Comparison of ENCODE assay signal across 12 cellular contexts in genomic region chr14:20802341-20803084, GRCh38. TPM values are rescaled to one million over a fixed set of nuclear protein-coding genes. Genes with fewer than 3 reads are reported as not detected.
DNase-seq lines count a peak whose midpoint lies in the region; ATAC-seq and TF ChIP-seq lines count a peak whose summit lies in the region.
"Had no signal": no experiment of that assay in that cellular context is flagged by ENCODE, and none has a peak within 500 bp of the region (broad histone marks: within the 10 kb centered on the region; RNA-seq: fewer than 3 reads in every experiment).

Gene RNASE1 (minus strand): TSS chr14:20802844. CDS start chr14:20802068, 776 bp downstream.

- peaks cover 20% of the 10 kb centered on the region for H3K4me1 Mint-ChIP-seq in brain

- intact Hi-C loops in posterior cingulate gyrus (cut with DNase I) = loop anchor here (5.0 kb wide), 1 partner anchor 55 kb away; no protein-coding TSS in a partner anchor

- H3K9me3 Mint-ChIP-seq in brain = no peaks in the 10 kb centered on the region
- H3K9me3 Mint-ChIP-seq: T-helper 1 cell treated with Interleukin-12 subunit alpha and Interleukin-12 subunit beta and Interleukin-4 antibody, amounts not matched to agents 30 μg/mL and 1 μg/mL, for 36 hours had no signal

- 59% methylated on average over 11 of the region's 11 CpGs for WGBS in hepatocyte (ENCODE audit: low lambda C conversion rate, missing lambda C conversion rate)

- H3K9me3 ChIP-seq in hepatocyte (ENCODE audit: low read depth) = no peaks in the 10 kb centered on the region

- H3K4me3 ChIP-seq in hepatocyte = no peak within 1 kb of the TSS

- no peaks in the 10 kb centered on the region for H3K27me3 ChIP-seq in hepatocyte

- H3K4me3 Mint-ChIP-seq in brain = no peak within 1 kb of the TSS
- H3K4me3 Mint-ChIP-seq: T-helper 1 cell treated with Interleukin-12 subunit alpha and Interleukin-12 subunit beta and Interleukin-4 antibody, amounts not matched to agents 30 μg/mL and 1 μg/mL, for 36 hours had no signal

- ATAC-seq in HG02840 (IDR thresholded peaks at IDR 0.05; ENCODE audit: low FRiP score, unreplicated experiment) = no peak
- no peak for ATAC-seq in HG02571 (IDR thresholded peaks at IDR 0.05; ENCODE audit: unreplicated experiment)

- no peaks in the 10 kb centered on the region for H3K9me2 ChIP-seq in hepatocyte (replicated peaks; ENCODE audit: insufficient read depth)

- peak within 1 kb of the TSS; percentile 76 for H3K27ac ChIP-seq in hepatocyte

- no peaks in the 10 kb centered on the region for H3K79me2 ChIP-seq in hepatocyte

- no peak for TF ChIP-seq CTCF in brain (conservative IDR thresholded peaks at IDR 0.05)
- TF ChIP-seq CTCF in hepatocyte (IDR thresholded peaks at IDR 0.05; ENCODE audit: poor library complexity) = no peak

- H3K4me1 ChIP-seq in hepatocyte (ENCODE audit: insufficient read depth) = peaks cover 19% of the 10 kb centered on the region

- no peak within 1 kb of the TSS for H3K27ac Mint-ChIP-seq in brain
- H3K27ac Mint-ChIP-seq: T-helper 1 cell treated with Interleukin-12 subunit alpha and Interleukin-12 subunit beta and Interleukin-4 antibody, amounts not matched to agents 30 μg/mL and 1 μg/mL, for 36 hours had no signal

- no peaks in the 10 kb centered on the region for H4K20me1 ChIP-seq in hepatocyte (ENCODE audit: insufficient read depth, poor library complexity, severe bottlenecking)

- DNase-seq in Ammon's horn (ENCODE audit: low spot score) = peak; percentile 87
- DNase-seq in hepatocyte (ENCODE audit: low spot score) = peak; percentile 81
- peak in 8 of 10 donors; percentile 41 to 93 (median 66) for DNase-seq in posterior cingulate gyrus
- DNase-seq in stimulated activated CD4-positive, alpha-beta T cell treated with anti-CD3 and anti-CD28 coated beads, Interleukin-4, amount 100 ng/mL, for 24 hours = no peak
- DNase-seq in GM03348 (ENCODE audit: low spot score) = no peak
- DNase-seq: ACHN, NCI-H2227 treated with DMSO at 0.1 percent for 48 hours, retina had no signal

- no peak within 1 kb of the TSS for H2AFZ ChIP-seq in hepatocyte

- no peaks in the 10 kb centered on the region for H3K36me3 Mint-ChIP-seq in brain

- no peaks in the 10 kb centered on the region for H3K36me3 ChIP-seq in hepatocyte (replicated peaks; ENCODE audit: insufficient read depth, low read depth)

- H3K4me2 ChIP-seq in hepatocyte = peak within 1 kb of the TSS; percentile 26

- no peaks in the 10 kb centered on the region for H3K27me3 Mint-ChIP-seq in brain

RNA-seq across cellular contexts. Expression of gene RNASE1, which starts in this region (rescaled TPM):
- polyA plus RNA-seq in brain (ENCODE audit: insufficient read depth, low read depth, low replicate concordance) (358 TPM), hepatocyte (108 and 135 TPM in 2 replicates)
- total RNA-seq in hepatocyte = 61.0 and 84.5 TPM in 2 replicates

Comparison
In these comparisons a context has a peak if more than half of its experiments do, and no peak if none do; other contexts are left out.
1. DNase-seq: peak in Ammon's horn (single experiment), hepatocyte (single experiment) and posterior cingulate gyrus (8 of 10); none in stimulated activated CD4-positive, alpha-beta T cell treated with anti-CD3 and anti-CD28 coated beads, Interleukin-4, amount 100 ng/mL, for 24 hours (single experiment) and GM03348 (single experiment).